ENCODE assay signal across 27 cellular contexts in genomic region chr17:20125724-20126123, GRCh38.
"Had no signal": no experiment of that assay in that cellular context is flagged by ENCODE, and none has a peak within 500 bp of the region (broad histone marks: within the 10 kb centered on the region; RNA-seq: fewer than 3 reads in every experiment).

No MANE protein-coding gene starts in this region.

- H3K4me1 ChIP-seq: colonic mucosa, prostate gland had no signal

- H3K27ac Mint-ChIP-seq: dendritic cell treated with granulocyte-macrophage colony-stimulating factor and Interleukin-4, amounts not matched to agents 40 ng/mL and 50 ng/mL, for 4 days; memory B cell; natural killer cell treated with Interleukin-12 subunit alpha and Interleukin-12 subunit beta and Interleukin-15 and Interleukin-18, amount 100 ng/mL, for 72 hours; stimulated activated effector memory CD8-positive, alpha-beta T cell treated with anti-CD3 and anti-CD28 coated beads, Interleukin-12 subunit alpha, Interleukin-12 subunit beta, amount 100 ng/mL, for 72 hours; type B pancreatic cell had no signal

- DNase-seq: colonic mucosa; effector memory CD4-positive, alpha-beta T cell; erythroblast; foreskin fibroblast; gastrocnemius medialis; kidney; mucosa of descending colon; naive B cell; stimulated activated CD4-positive, alpha-beta T cell treated with anti-CD3 and anti-CD28 coated beads, Interleukin-2, amount 100 ng/mL, for 24 hours; stimulated activated CD4-positive, alpha-beta T cell treated with anti-CD3 and anti-CD28 coated beads, Interleukin-4, amount 100 ng/mL, for 24 hours; stimulated activated naive CD4-positive, alpha-beta T cell treated with Interleukin-2 at 50 U/mL for 16 hours; stomach; testis; tibial artery had no signal

- H3K27me3 Mint-ChIP-seq: dendritic cell treated with granulocyte-macrophage colony-stimulating factor and Interleukin-4, amounts not matched to agents 40 ng/mL and 50 ng/mL, for 4 days; naive B cell; natural killer cell treated with Interleukin-12 subunit alpha and Interleukin-12 subunit beta and Interleukin-15 and Interleukin-18, amount 100 ng/mL, for 72 hours had no signal

- ATAC-seq: gastrocnemius medialis; left lobe of liver; mucosa of descending colon; natural killer cell treated with Interleukin-12 subunit alpha and Interleukin-12 subunit beta and Interleukin-15 and Interleukin-18, amount 100 ng/mL, for 72 hours; sciatic nerve; stimulated activated effector memory CD8-positive, alpha-beta T cell treated with anti-CD3 and anti-CD28 coated beads, Interleukin-12 subunit alpha, Interleukin-12 subunit beta, amount 100 ng/mL, for 72 hours had no signal

- H3K36me3 Mint-ChIP-seq: memory B cell; naive B cell; natural killer cell treated with Interleukin-12 subunit alpha and Interleukin-12 subunit beta and Interleukin-15 and Interleukin-18, amount 100 ng/mL, for 72 hours; stimulated activated effector memory CD8-positive, alpha-beta T cell treated with anti-CD3 and anti-CD28 coated beads, Interleukin-12 subunit alpha, Interleukin-12 subunit beta, amount 100 ng/mL, for 72 hours; type B pancreatic cell had no signal

- FAIRE-seq: kidney had no signal

- H3K4me3 ChIP-seq: colonic mucosa, gastrocnemius medialis, lung, mucosa of descending colon, prostate gland, right atrium auricular region, smooth muscle cell, stomach, testis, tibial artery had no signal

- H3K4me2 ChIP-seq: smooth muscle cell had no signal

- H3K27ac ChIP-seq: colonic mucosa, gastrocnemius medialis, neutrophil, prostate gland, right atrium auricular region, stomach, testis, tibial artery had no signal

- H3K9me3 Mint-ChIP-seq: dendritic cell treated with granulocyte-macrophage colony-stimulating factor and Interleukin-4, amounts not matched to agents 40 ng/mL and 50 ng/mL, for 4 days; memory B cell; natural killer cell treated with Interleukin-12 subunit alpha and Interleukin-12 subunit beta and Interleukin-15 and Interleukin-18, amount 100 ng/mL, for 72 hours; neural crest cell; stimulated activated effector memory CD8-positive, alpha-beta T cell treated with anti-CD3 and anti-CD28 coated beads, Interleukin-12 subunit alpha, Interleukin-12 subunit beta, amount 100 ng/mL, for 72 hours; type B pancreatic cell had no signal

- H3K27me3 ChIP-seq: colonic mucosa, gastrocnemius medialis, neutrophil, right atrium auricular region, stomach, testis, tibial artery had no signal

- H3K4me1 Mint-ChIP-seq: memory B cell; naive B cell; stimulated activated effector memory CD8-positive, alpha-beta T cell treated with anti-CD3 and anti-CD28 coated beads, Interleukin-12 subunit alpha, Interleukin-12 subunit beta, amount 100 ng/mL, for 72 hours had no signal

- H3K9me3 ChIP-seq: colonic mucosa, gastrocnemius medialis, mucosa of descending colon, neutrophil, prostate gland, stomach, testis, tibial artery had no signal

- H3K4me3 Mint-ChIP-seq: dendritic cell treated with granulocyte-macrophage colony-stimulating factor and Interleukin-4, amounts not matched to agents 40 ng/mL and 50 ng/mL, for 4 days; memory B cell; naive B cell; natural killer cell treated with Interleukin-12 subunit alpha and Interleukin-12 subunit beta and Interleukin-15 and Interleukin-18, amount 100 ng/mL, for 72 hours; neural crest cell; stimulated activated effector memory CD8-positive, alpha-beta T cell treated with anti-CD3 and anti-CD28 coated beads, Interleukin-12 subunit alpha, Interleukin-12 subunit beta, amount 100 ng/mL, for 72 hours; type B pancreatic cell had no signal

- H3K36me3 ChIP-seq: colonic mucosa, gastrocnemius medialis, neutrophil, prostate gland, right atrium auricular region, stomach had no signal
